Comparison of ENCODE assay signal across 26 cellular contexts in the genomic region with DNA sequence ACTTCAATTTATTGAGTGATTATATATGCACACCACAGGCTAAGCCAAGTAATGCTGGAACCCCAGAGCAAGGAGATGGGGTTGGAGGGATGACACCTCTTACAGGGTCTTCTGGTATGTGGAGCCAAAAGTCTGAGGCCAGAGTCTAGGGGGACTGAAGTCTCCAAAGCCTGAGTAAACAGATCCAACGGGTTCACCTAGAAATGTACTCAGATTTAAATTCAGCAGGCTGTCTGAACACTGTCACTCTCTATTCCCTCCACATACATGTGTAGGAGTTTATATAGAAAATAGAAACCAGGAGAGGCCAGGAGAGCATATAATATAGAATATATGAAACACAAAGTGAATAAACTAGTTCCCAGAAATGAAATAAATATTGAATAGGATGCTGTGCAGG.
"Had no signal": no experiment of that assay in that cellular context is flagged by ENCODE, and none has a peak within 500 bp of the region (broad histone marks: within the 10 kb centered on the region; RNA-seq: fewer than 3 reads in every experiment).

No MANE protein-coding gene starts in this region.

- FAIRE-seq: urothelium cell line had no signal

- H3K27ac ChIP-seq: stomach, suprapubic skin, testis, thoracic aorta, thyroid gland, tibial artery, tibial nerve, transverse colon, upper lobe of left lung, upper lobe of right lung, uterus, vagina had no signal

- H3K27me3 ChIP-seq: stomach, suprapubic skin, testis, thyroid gland, tibial artery, tibial nerve, transverse colon, upper lobe of left lung, upper lobe of right lung, uterus, vagina had no signal

- DNase-seq: stimulated activated CD4-positive, alpha-beta T cell treated with anti-CD3 and anti-CD28 coated beads, Interleukin-2, amount 100 ng/mL, for 48 hours; stimulated activated CD4-positive, alpha-beta T cell treated with anti-CD3 and anti-CD28 coated beads, Interleukin-4, amount 100 ng/mL, for 1 hour; stimulated activated CD4-positive, alpha-beta T cell treated with anti-CD3 and anti-CD28 coated beads, Interleukin-4, amount 100 ng/mL, for 24 hours; stimulated activated CD4-positive, alpha-beta T cell treated with anti-CD3 and anti-CD28 coated beads, Interleukin-4, amount 100 ng/mL, for 4 hours; stimulated activated CD8-positive, alpha-beta memory T cell treated with anti-CD3 and anti-CD28 coated beads, Interleukin-4, amount 100 ng/mL, for 48 hours; stimulated activated naive B cell treated with anti-CD40 and anti-IgM and Interleukin-4, amounts not matched to agents 10 μg/mL and 1 μg/mL and 100 μg/mL, for 72 hours; stimulated activated naive CD4-positive, alpha-beta T cell; stimulated activated naive CD8-positive, alpha-beta T cell treated with anti-CD3 and anti-CD28 coated beads, Interleukin-15, amount 100 ng/mL, for 72 hours; stimulated activated naive CD8-positive, alpha-beta T cell treated with anti-CD3 and anti-CD28 coated beads, Interleukin-15, Interleukin-2, amounts not matched to agents 100 U/mL and 50 U/mL, for 24 hours; stomach; substantia nigra; testis; thyroid gland; tibial artery; transverse colon; trophoblast cell; upper lobe of left lung; upper lobe of right lung; uterus had no signal

- H3K4me3 ChIP-seq: stomach, suprapubic skin, testis, thoracic aorta, thyroid gland, tibial artery, tibial nerve, transverse colon, upper lobe of left lung, upper lobe of right lung, uterus, vagina had no signal

- ATAC-seq: stimulated activated effector memory CD8-positive, alpha-beta T cell treated with anti-CD3 and anti-CD28 coated beads, Interleukin-12 subunit alpha, Interleukin-12 subunit beta, amount 100 ng/mL, for 72 hours; stimulated activated memory B cell treated with anti-CD40 and anti-IgM and Interleukin-4, amounts not matched to agents 10 μg/mL and 1 μg/mL and 100 μg/mL, for 72 hours; stimulated activated naive B cell treated with anti-CD40 and anti-IgM and Interleukin-4, amounts not matched to agents 10 μg/mL and 1 μg/mL and 100 μg/mL, for 72 hours; stimulated activated naive CD8-positive, alpha-beta T cell treated with anti-CD3 and anti-CD28 coated beads, Interleukin-15, amount 100 ng/mL, for 72 hours; stimulated activated naive CD8-positive, alpha-beta T cell treated with anti-CD3 and anti-CD28 coated beads, Interleukin-15, Interleukin-2, amounts not matched to agents 100 U/mL and 50 U/mL, for 24 hours had no signal

- H3K36me3 ChIP-seq: stomach, suprapubic skin, thoracic aorta, thyroid gland, tibial artery, tibial nerve, transverse colon, upper lobe of left lung, upper lobe of right lung, uterus, vagina had no signal

- H3K9me3 ChIP-seq: stomach, suprapubic skin, testis, thoracic aorta, thyroid gland, tibial artery, tibial nerve, transverse colon, upper lobe of left lung, upper lobe of right lung, uterus, vagina had no signal

- H3K4me1 ChIP-seq: testis, thyroid gland, upper lobe of left lung, upper lobe of right lung, uterus had no signal
